7 cellular contexts compared by ENCODE assay signal in the genomic region with DNA sequence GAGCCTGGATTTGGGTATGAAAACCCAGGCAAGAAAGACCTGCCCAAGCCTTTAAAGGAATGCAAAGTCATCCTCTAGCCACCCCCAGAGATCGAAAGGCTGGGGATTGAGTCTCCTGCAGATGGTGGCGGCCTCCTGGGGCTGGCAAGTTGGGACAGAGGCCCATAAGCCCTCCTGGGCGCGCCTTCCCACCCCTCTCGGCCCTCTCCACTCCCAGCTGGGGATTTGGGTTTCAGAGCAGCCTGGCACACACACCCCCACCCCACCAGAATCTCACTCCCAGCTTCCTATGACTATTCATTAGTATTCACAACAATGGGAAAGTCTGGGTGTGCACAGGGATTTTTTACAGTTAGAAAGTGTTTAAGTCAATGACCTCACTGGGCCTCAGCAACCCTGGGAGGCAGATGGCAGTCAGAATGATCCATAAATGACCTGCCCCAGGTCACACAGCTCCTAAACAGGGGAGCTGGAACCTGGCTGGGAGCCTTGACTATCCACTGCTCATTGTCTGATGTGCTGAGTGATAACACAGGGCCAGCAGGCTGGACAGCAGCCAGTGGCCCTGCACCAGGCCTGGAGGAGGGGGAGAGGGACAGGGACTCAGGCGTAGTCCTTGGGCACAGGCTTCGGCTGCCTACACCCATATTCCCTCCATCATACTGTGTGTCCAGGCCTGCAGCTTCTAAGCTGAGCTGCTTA. TPM values are rescaled to one million over a fixed set of nuclear protein-coding genes. Genes with fewer than 3 reads are reported as not detected.
DNase-seq lines count a peak whose midpoint lies in the region; ATAC-seq and TF ChIP-seq lines count a peak whose summit lies in the region.
"Had no signal": no experiment of that assay in that cellular context is flagged by ENCODE, and none has a peak within 500 bp of the region (broad histone marks: within the 10 kb centered on the region; RNA-seq: fewer than 3 reads in every experiment).

No MANE protein-coding gene starts in this region.

- no peak for TF ChIP-seq POLR2A in thyroid gland (IDR thresholded peaks at IDR 0.05)

- CTCF ChIA-PET in activated CD4-positive, alpha-beta T cell treated with anti-CD3 and anti-CD28 coated beads for 36 hours (lab: Charles Lee): interaction anchor here (0.6 to 8.2 kb wide), 8 partner anchors 10 to 352 kb away, joined by 3 to 82 read pairs (median 5); a partner anchor contains a TSS

- intact Hi-C loops in activated CD4-positive, alpha-beta T cell treated with anti-CD3 and anti-CD28 coated beads for 36 hours (cut with DNase I, micrococcal nuclease): no loop called here
- intact Hi-C loops in thyroid gland (cut with DNase I): no loop called here

- H3K36me3 Mint-ChIP-seq in activated CD4-positive, alpha-beta T cell treated with anti-CD3 and anti-CD28 coated beads for 36 hours (ENCODE audit: low read depth): peaks cover 10% of the 10 kb centered on the region

- no peak overlapping the region for H3K4me3 Mint-ChIP-seq in activated CD4-positive, alpha-beta T cell treated with anti-CD3 and anti-CD28 coated beads for 36 hours

- H3K4me3 ChIP-seq in thyroid gland (replicated peaks in 1 of 3): no peak overlapping the region

- H3K4me1 ChIP-seq in thyroid gland: peaks cover 47 to 53% of the 10 kb centered on the region in 2 donors

- no peaks in the 10 kb centered on the region for H3K36me3 ChIP-seq in thyroid gland

- H3K9me3 ChIP-seq in thyroid gland: no peaks in the 10 kb centered on the region

- ATAC-seq in activated CD4-positive, alpha-beta T cell treated with anti-CD3 and anti-CD28 coated beads for 36 hours: no peak
- ATAC-seq in GM18867 (IDR thresholded peaks at IDR 0.05; ENCODE audit: unreplicated experiment): no peak

- no peaks in the 10 kb centered on the region for H3K27me3 Mint-ChIP-seq in activated CD4-positive, alpha-beta T cell treated with anti-CD3 and anti-CD28 coated beads for 36 hours

- no peak for TF ChIP-seq CTCF in thyroid gland (IDR thresholded peaks at IDR 0.05)

- H3K9me3 Mint-ChIP-seq in activated CD4-positive, alpha-beta T cell treated with anti-CD3 and anti-CD28 coated beads for 36 hours (ENCODE audit: low read depth): no peaks in the 10 kb centered on the region

- DNase-seq in activated CD4-positive, alpha-beta T cell treated with anti-CD3 and anti-CD28 coated beads for 36 hours: no peak
- no peak for DNase-seq in activated CD4-positive, alpha-beta T cell treated with anti-CD3 and anti-CD28 coated beads, Interleukin-2, amount 50 U/mL, for 1 hour
- DNase-seq in globus pallidus (ENCODE audit: low spot score): peak; percentile 85
- peak; percentile 47 to 48 for DNase-seq in thyroid gland
- no peak for DNase-seq in NCI-H510A treated with DMSO at 0.1 percent for 48 hours (lab: John Stamatoyannopoulos, UW)

- H3K27ac Mint-ChIP-seq in activated CD4-positive, alpha-beta T cell treated with anti-CD3 and anti-CD28 coated beads for 36 hours: peak overlapping the region; percentile 83

- POLR2A ChIA-PET in activated CD4-positive, alpha-beta T cell treated with anti-CD3 and anti-CD28 coated beads for 36 hours (lab: Charles Lee): interaction anchor here (1.1 kb wide), 1 partner anchor 23 kb away, joined by 3 read pairs; no protein-coding TSS in a partner anchor

- peaks cover 52% of the 10 kb centered on the region for H3K4me1 Mint-ChIP-seq in activated CD4-positive, alpha-beta T cell treated with anti-CD3 and anti-CD28 coated beads for 36 hours

- WGBS in thyroid gland, 2 donors: 51 to 58% methylated on average over 6 to 7 of the region's 7 CpGs

- peak overlapping the region; percentile 66 to 74 (median 72) for H3K27ac ChIP-seq in thyroid gland

- no peaks in the 10 kb centered on the region for H3K27me3 ChIP-seq in thyroid gland

RNA-seq across cellular contexts. Expression of a gene that starts 12.1 kb away (rescaled TPM):
- total RNA-seq in activated CD4-positive, alpha-beta T cell treated with anti-CD3 and anti-CD28 coated beads for 36 hours: 100 to 1,000 TPM; 115 to 170 TPM
- 10 to 100 TPM; 21.9 to 63.4 (median 43.8) TPM for total RNA-seq in thyroid gland

RNA-seq across cellular contexts. Expression of a gene that starts 15.6 kb away (rescaled TPM):
- 10 to 100 TPM; 23.7 to 39.6 TPM for total RNA-seq in activated CD4-positive, alpha-beta T cell treated with anti-CD3 and anti-CD28 coated beads for 36 hours
- 10 to 100 TPM; 33.1 to 46.5 (median 41.4) TPM for total RNA-seq in thyroid gland

RNA-seq across cellular contexts. Expression of a gene that starts 23.5 kb away (rescaled TPM):
- 1 to 10 TPM; 2.7 to 3.5 TPM for total RNA-seq in activated CD4-positive, alpha-beta T cell treated with anti-CD3 and anti-CD28 coated beads for 36 hours
- total RNA-seq in thyroid gland: 1 to 10 TPM in 1 of 4 donors, under 1 TPM in 3; 0.33 to 1.8 (median 0.39) TPM

RNA-seq across cellular contexts. Expression of a gene that starts 47.8 kb away (rescaled TPM):
- not detected for total RNA-seq in activated CD4-positive, alpha-beta T cell treated with anti-CD3 and anti-CD28 coated beads for 36 hours
- not detected for total RNA-seq in thyroid gland
- total RNA-seq: renal cortical epithelial cell had no signal

Comparison
In these comparisons a context has a peak if more than half of its experiments do, and no peak if none do; other contexts are left out.
1. DNase-seq: peak in globus pallidus (single experiment) and thyroid gland (2 of 2); none in activated CD4-positive, alpha-beta T cell treated with anti-CD3 and anti-CD28 coated beads for 36 hours (single experiment), activated CD4-positive, alpha-beta T cell treated with anti-CD3 and anti-CD28 coated beads, Interleukin-2, amount 50 U/mL, for 1 hour (single experiment) and NCI-H510A treated with DMSO at 0.1 percent for 48 hours (single experiment).